1 cellular context compared by ENCODE assay signal in the genomic region with DNA sequence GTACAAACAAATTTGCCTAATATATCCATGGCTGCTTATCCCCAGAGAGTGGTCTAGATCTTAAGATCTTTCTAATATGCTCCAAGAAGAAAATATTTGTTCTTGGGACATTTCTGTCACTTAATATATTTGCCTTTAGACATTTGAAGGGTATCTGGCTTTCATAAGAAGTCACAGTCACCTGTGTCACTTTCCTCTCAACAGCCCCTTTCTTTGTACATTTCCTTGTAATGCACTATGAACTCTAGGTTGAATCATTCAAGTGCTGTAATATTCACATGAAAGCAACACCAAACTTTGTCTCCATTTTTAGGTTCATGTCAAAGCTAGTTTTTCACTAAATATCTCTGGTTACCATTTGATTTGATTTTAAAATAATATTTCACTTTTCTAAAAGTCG.
A peak's percentile ranks its signal among the peaks of the same experiment; 100 is the strongest.
TF ChIP-seq lines count a peak whose summit lies in the region.

No MANE protein-coding gene starts in this region.

TF ChIP-seq in HepG2, 621 proteins besides CTCF, POLR2A, EP300 and RAD21 (continued from another document):
- TF ChIP-seq, protein P1, sequence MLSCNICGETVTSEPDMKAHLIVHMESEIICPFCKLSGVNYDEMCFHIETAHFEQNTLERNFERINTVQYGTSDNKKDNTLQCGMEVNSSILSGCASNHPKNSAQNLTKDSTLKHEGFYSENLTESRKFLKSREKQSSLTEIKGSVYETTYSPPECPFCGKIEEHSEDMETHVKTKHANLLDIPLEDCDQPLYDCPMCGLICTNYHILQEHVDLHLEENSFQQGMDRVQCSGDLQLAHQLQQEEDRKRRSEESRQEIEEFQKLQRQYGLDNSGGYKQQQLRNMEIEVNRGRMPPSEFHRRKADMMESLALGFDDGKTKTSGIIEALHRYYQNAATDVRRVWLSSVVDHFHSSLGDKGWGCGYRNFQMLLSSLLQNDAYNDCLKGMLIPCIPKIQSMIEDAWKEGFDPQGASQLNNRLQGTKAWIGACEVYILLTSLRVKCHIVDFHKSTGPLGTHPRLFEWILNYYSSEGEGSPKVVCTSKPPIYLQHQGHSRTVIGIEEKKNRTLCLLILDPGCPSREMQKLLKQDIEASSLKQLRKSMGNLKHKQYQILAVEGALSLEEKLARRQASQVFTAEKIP (CRISPR knock-in tag; IDR thresholded peaks at IDR 0.05; ENCODE audit: borderline replicate concordance) = no peak
- TF ChIP-seq, protein P2, sequence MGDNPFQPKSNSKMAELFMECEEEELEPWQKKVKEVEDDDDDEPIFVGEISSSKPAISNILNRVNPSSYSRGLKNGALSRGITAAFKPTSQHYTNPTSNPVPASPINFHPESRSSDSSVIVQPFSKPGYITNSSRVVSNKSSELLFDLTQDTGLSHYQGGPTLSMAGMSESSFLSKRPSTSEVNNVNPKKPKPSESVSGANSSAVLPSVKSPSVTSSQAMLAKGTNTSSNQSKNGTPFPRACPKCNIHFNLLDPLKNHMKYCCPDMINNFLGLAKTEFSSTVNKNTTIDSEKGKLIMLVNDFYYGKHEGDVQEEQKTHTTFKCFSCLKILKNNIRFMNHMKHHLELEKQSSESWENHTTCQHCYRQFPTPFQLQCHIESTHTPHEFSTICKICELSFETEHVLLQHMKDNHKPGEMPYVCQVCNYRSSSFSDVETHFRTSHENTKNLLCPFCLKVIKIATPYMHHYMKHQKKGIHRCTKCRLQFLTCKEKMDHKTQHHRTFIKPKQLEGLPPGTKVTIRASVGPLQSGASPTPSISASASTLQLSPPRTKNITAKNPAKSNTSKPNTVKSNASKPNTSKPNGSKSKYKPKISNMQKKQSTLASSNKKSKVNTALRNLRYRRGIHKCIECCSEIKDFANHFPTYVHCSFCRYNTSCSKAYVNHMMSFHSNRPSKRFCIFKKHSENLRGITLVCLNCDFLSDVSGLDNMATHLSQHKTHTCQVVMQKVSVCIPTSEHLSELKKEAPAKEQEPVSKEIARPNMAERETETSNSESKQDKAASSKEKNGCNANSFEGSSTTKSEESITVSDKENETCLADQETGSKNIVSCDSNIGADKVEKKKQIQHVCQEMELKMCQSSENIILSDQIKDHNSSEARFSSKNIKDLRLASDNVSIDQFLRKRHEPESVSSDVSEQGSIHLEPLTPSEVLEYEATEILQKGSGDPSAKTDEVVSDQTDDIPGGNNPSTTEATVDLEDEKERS (CRISPR knock-in tag; IDR thresholded peaks at IDR 0.05) = no peak
- TF ChIP-seq, protein P3, sequence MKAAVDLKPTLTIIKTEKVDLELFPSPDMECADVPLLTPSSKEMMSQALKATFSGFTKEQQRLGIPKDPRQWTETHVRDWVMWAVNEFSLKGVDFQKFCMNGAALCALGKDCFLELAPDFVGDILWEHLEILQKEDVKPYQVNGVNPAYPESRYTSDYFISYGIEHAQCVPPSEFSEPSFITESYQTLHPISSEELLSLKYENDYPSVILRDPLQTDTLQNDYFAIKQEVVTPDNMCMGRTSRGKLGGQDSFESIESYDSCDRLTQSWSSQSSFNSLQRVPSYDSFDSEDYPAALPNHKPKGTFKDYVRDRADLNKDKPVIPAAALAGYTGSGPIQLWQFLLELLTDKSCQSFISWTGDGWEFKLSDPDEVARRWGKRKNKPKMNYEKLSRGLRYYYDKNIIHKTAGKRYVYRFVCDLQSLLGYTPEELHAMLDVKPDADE (CRISPR knock-in tag; IDR thresholded peaks at IDR 0.05) = no peak
- TF ChIP-seq, protein P4, sequence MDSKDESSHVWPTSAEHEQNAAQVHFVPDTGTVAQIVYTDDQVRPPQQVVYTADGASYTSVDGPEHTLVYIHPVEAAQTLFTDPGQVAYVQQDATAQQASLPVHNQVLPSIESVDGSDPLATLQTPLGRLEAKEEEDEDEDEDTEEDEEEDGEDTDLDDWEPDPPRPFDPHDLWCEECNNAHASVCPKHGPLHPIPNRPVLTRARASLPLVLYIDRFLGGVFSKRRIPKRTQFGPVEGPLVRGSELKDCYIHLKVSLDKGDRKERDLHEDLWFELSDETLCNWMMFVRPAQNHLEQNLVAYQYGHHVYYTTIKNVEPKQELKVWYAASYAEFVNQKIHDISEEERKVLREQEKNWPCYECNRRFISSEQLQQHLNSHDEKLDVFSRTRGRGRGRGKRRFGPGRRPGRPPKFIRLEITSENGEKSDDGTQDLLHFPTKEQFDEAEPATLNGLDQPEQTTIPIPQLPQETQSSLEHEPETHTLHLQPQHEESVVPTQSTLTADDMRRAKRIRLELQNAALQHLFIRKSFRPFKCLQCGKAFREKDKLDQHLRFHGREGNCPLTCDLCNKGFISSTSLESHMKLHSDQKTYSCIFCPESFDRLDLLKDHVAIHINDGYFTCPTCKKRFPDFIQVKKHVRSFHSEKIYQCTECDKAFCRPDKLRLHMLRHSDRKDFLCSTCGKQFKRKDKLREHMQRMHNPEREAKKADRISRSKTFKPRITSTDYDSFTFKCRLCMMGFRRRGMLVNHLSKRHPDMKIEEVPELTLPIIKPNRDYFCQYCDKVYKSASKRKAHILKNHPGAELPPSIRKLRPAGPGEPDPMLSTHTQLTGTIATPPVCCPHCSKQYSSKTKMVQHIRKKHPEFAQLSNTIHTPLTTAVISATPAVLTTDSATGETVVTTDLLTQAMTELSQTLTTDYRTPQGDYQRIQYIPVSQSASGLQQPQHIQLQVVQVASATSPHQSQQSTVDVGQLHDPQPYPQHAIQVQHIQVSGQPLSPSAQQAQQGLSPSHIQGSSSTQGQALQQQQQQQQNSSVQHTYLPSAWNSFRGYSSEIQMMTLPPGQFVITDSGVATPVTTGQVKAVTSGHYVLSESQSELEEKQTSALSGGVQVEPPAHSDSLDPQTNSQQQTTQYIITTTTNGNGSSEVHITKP (CRISPR knock-in tag; IDR thresholded peaks at IDR 0.05; ENCODE audit: low read depth) = no peak
- TF ChIP-seq ZNF660 (CRISPR knock-in tag; IDR thresholded peaks at IDR 0.05; ENCODE audit: borderline replicate concordance, low read depth) (no peak), DR1 (CRISPR knock-in tag; IDR thresholded peaks at IDR 0.05) (no peak), ZNF614 (CRISPR knock-in tag; IDR thresholded peaks at IDR 0.05; ENCODE audit: borderline replicate concordance) (0 out of 2 replicates have a peak, but pooled peaks have one; percentile 5), ZNF33A (CRISPR knock-in tag; IDR thresholded peaks at IDR 0.05; ENCODE audit: borderline replicate concordance) (no peak), KDM2A (CRISPR knock-in tag; IDR thresholded peaks at IDR 0.05; ENCODE audit: borderline replicate concordance, low read depth) (no peak), SOX13 (IDR thresholded peaks at IDR 0.05) (no peak), SOX13 (CRISPR knock-in tag; conservative IDR thresholded peaks at IDR 0.05 in 1 of 2, IDR thresholded peaks at IDR 0.05 in 1 of 2) (no peak), ELF3 (CRISPR knock-in tag; IDR thresholded peaks at IDR 0.05) (peak; percentile 62), ZNF615 (CRISPR knock-in tag; IDR thresholded peaks at IDR 0.05; ENCODE audit: borderline replicate concordance) (no peak), ZSCAN9 (CRISPR knock-in tag; IDR thresholded peaks at IDR 0.05; ENCODE audit: borderline replicate concordance) (0 out of 2 replicates have a peak, but pooled peaks have one; percentile 12)
- TF ChIP-seq, protein P5, sequence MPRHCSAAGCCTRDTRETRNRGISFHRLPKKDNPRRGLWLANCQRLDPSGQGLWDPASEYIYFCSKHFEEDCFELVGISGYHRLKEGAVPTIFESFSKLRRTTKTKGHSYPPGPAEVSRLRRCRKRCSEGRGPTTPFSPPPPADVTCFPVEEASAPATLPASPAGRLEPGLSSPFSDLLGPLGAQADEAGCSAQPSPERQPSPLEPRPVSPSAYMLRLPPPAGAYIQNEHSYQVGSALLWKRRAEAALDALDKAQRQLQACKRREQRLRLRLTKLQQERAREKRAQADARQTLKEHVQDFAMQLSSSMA (CRISPR knock-in tag; IDR thresholded peaks at IDR 0.05) = no peak
- TF ChIP-seq, protein P6, sequence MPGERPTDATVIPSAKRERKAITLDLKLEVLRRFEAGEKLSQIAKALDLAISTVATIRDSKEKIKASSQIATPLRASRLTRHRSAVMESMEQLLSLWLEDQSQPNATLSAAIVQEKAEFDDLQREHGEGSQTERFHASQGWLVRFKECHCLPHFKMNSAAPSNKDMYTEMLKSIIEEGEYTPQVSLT (CRISPR knock-in tag; IDR thresholded peaks at IDR 0.05; ENCODE audit: borderline replicate concordance, low read depth) = no peak
- TF ChIP-seq, protein P7, sequence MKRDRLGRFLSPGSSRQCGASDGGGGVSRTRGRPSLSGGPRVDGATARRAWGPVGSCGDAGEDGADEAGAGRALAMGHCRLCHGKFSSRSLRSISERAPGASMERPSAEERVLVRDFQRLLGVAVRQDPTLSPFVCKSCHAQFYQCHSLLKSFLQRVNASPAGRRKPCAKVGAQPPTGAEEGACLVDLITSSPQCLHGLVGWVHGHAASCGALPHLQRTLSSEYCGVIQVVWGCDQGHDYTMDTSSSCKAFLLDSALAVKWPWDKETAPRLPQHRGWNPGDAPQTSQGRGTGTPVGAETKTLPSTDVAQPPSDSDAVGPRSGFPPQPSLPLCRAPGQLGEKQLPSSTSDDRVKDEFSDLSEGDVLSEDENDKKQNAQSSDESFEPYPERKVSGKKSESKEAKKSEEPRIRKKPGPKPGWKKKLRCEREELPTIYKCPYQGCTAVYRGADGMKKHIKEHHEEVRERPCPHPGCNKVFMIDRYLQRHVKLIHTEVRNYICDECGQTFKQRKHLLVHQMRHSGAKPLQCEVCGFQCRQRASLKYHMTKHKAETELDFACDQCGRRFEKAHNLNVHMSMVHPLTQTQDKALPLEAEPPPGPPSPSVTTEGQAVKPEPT (CRISPR knock-in tag; IDR thresholded peaks at IDR 0.05; ENCODE audit: low read depth) = no peak
